15 cellular contexts compared by ENCODE assay signal in the genomic region with DNA sequence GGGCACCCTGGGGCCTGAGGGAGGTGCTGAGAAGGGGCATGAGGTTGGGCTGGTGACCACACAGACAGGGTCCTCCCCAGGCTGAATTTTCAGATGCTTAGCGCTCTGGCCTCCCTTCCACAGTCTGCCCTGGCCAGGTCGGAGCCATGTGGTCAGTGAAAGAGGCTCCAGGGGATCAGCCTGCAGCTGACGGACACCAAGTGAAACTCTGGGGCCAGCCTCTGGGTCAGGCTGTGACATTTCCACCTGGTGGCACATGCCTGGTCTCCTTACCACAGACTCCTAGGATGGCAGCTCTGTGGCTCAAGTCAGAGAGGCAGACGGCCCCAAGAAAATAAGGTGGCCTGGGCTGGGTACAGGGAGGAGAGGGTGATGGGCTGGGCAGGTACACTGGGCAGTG. TPM values are rescaled to one million over a fixed set of nuclear protein-coding genes. Genes with fewer than 3 reads are reported as not detected.
DNase-seq lines count a peak whose midpoint lies in the region; ATAC-seq, FAIRE-seq and TF ChIP-seq lines count a peak whose summit lies in the region.
"Had no signal": no experiment of that assay in that cellular context is flagged by ENCODE, and none has a peak within 500 bp of the region (broad histone marks: within the 10 kb centered on the region; RNA-seq: fewer than 3 reads in every experiment).

No MANE protein-coding gene starts in this region.

- intact Hi-C loops in IMR-90 (cut with micrococcal nuclease): no loop called here
- intact Hi-C loops in colonic mucosa (cut with DNase I): no loop called here

- H3K27me3 ChIP-seq in IMR-90 (ENCODE audit: control insufficient read depth, insufficient read depth, low read length) (no peaks in the 10 kb centered on the region), H1 (replicated peaks in 1 of 4; ENCODE audit: control insufficient read depth in 3 of 4, extremely low read depth in 1 of 4, insufficient read depth in 3 of 4, low read length in 3 of 4) (peaks cover 0 to 5% (median 2%) of the 10 kb centered on the region in 4 experiments; a peak in 2 of 7 replicates), thoracic aorta (replicated peaks; ENCODE audit: insufficient read depth) (no peaks in the 10 kb centered on the region), colonic mucosa (no peaks in the 10 kb centered on the region)
- H3K27me3 ChIP-seq: BE2C had no signal

- H3K23ac ChIP-seq in IMR-90 (ENCODE audit: low read depth, low read length) (peak overlapping the region; percentile 9; the same call in 1 of the 2 replicates), H1 (ENCODE audit: insufficient read length) (no peak overlapping the region)

- H3K36me3 Mint-ChIP-seq in osteocyte (ENCODE audit: unreplicated experiment): no peaks in the 10 kb centered on the region
- H3K36me3 Mint-ChIP-seq: CD4-positive, alpha-beta memory T cell had no signal

- no peaks in the 10 kb centered on the region for H4K20me1 ChIP-seq in IMR-90 (ENCODE audit: insufficient read depth, low read length)
- H4K20me1 ChIP-seq in H1 (replicated peaks in 1 of 2; ENCODE audit: control insufficient read depth in 1 of 2, insufficient read depth in 2 of 2, low read length in 2 of 2): no peaks in the 10 kb centered on the region

- H2AK5ac ChIP-seq in IMR-90 (ENCODE audit: low read depth, low read length) (peak overlapping the region; percentile 90), H1 (ENCODE audit: low read depth, low read length) (no peak overlapping the region)

- H4K91ac ChIP-seq in IMR-90 (ENCODE audit: insufficient read depth, low read depth, low read length) (peak overlapping the region; percentile 95), H1 (replicated peaks; ENCODE audit: insufficient read length, low read length) (no peak overlapping the region)

- H3K9ac ChIP-seq in IMR-90 (ENCODE audit: low read depth, low read length): peak overlapping the region; percentile 14; the same call in 1 of the 2 replicates
- no peak overlapping the region for H3K9ac ChIP-seq in H1 (replicated peaks in 1 of 4; ENCODE audit: extremely low read depth in 1 of 4, low read depth in 3 of 4, low read length in 3 of 4)
- H3K9ac ChIP-seq in colonic mucosa (ENCODE audit: low read depth in 2 of 2, low read length in 2 of 2): no peak overlapping the region

- ATAC-seq in IMR-90 (ENCODE audit: low read depth) (no peak), thoracic aorta (ENCODE audit: insufficient number of reproducible peaks, low FRiP score, low read depth) (no peak), GM18517 (IDR thresholded peaks at IDR 0.05; ENCODE audit: unreplicated experiment) (no peak)
- ATAC-seq: A549 had no signal

- H3K79me2 ChIP-seq in H1 (ENCODE audit: control insufficient read depth in 1 of 2, insufficient read depth in 2 of 2, low read length in 2 of 2): no peaks in the 10 kb centered on the region

- H2BK20ac ChIP-seq in IMR-90 (ENCODE audit: low read depth, low read length) (peak overlapping the region; percentile 50), H1 (ENCODE audit: low read length) (no peak overlapping the region; the same call in 1 of the 2 replicates)

- TF ChIP-seq RAD21 in IMR-90 (IDR thresholded peaks at IDR 0.05; ENCODE audit: low read length) (no peak), H1 (IDR thresholded peaks at IDR 0.05 in 1 of 2, conservative IDR thresholded peaks at IDR 0.05 in 1 of 2; ENCODE audit: low read depth in 2 of 2, low read length in 2 of 2) (no peak)

- H3K4me3 ChIP-seq in IMR-90 (ENCODE audit: insufficient read depth, low read depth, low read length): no peak overlapping the region
- no peak overlapping the region for H3K4me3 ChIP-seq in H1 (ENCODE audit: extremely low read depth in 1 of 4, insufficient read depth in 2 of 4, low read depth in 3 of 4, low read length in 4 of 4)
- no peak overlapping the region for H3K4me3 ChIP-seq in thoracic aorta
- no peak overlapping the region for H3K4me3 ChIP-seq in colonic mucosa
- H3K4me3 ChIP-seq: A549 had no signal

- peak overlapping the region; percentile 69 for H2AK9ac ChIP-seq in IMR-90 (replicated peaks; ENCODE audit: low read depth, low read length, poor library complexity)

- H3K27ac Mint-ChIP-seq in osteocyte (ENCODE audit: unreplicated experiment): peak overlapping the region; percentile 84

- peak overlapping the region; percentile 75 for H3K27ac ChIP-seq in IMR-90 (ENCODE audit: insufficient read depth, low read length)
- H3K27ac ChIP-seq in H1 (ENCODE audit: low read depth, low read length): no peak overlapping the region
- peak overlapping the region; percentile 95 to 99 for H3K27ac ChIP-seq in thoracic aorta
- no peak overlapping the region for H3K27ac ChIP-seq in colonic mucosa
- H3K27ac ChIP-seq: C4-2B had no signal

- peak overlapping the region; percentile 68 for H3K18ac ChIP-seq in IMR-90 (ENCODE audit: low read depth, low read length)
- no peak overlapping the region for H3K18ac ChIP-seq in H1 (ENCODE audit: extremely low read depth, low read length)

- peaks cover 33% of the 10 kb centered on the region for H3K9me1 ChIP-seq in IMR-90 (ENCODE audit: insufficient read depth, low read length)

- CTCF ChIA-PET in IMR-90 (lab: Yijun Ruan, JAX): no interaction called here
- CTCF ChIA-PET in H1 (lab: Charles Lee; ENCODE audit: partially characterized antibody): interaction anchor here (1.2 to 3.2 kb wide), 5 partner anchors 10 to 84 kb away, joined by 5 to 11 read pairs (median 7); no protein-coding TSS in a partner anchor

- no peaks in the 10 kb centered on the region for H3K9me3 Mint-ChIP-seq in osteocyte (ENCODE audit: unreplicated experiment)

- H3K4ac ChIP-seq in IMR-90 (ENCODE audit: low read depth, low read length) (peak overlapping the region; percentile 80), H1 (replicated peaks; ENCODE audit: insufficient read length, low read depth, low read length) (no peak overlapping the region)

- H3K4me2 ChIP-seq in IMR-90 (ENCODE audit: low read depth, low read length) (no peak overlapping the region), H1 (ENCODE audit: insufficient read depth in 1 of 2, low read depth in 2 of 2, low read length in 2 of 2) (no peak overlapping the region)
- H3K4me2 ChIP-seq: A549 had no signal

- H3K79me1 ChIP-seq in IMR-90 (ENCODE audit: low read depth in 1 of 2, low read length in 2 of 2): peaks cover 15 to 23% of the 10 kb centered on the region in 2 experiments; a peak in 3 of 4 replicates
- no peaks in the 10 kb centered on the region for H3K79me1 ChIP-seq in H1 (ENCODE audit: low read depth, low read length)

- FAIRE-seq in H1 (lab: Jason Lieb, UNC): no peak
- FAIRE-seq: A549, D721Med had no signal

- H2BK120ac ChIP-seq in IMR-90 (ENCODE audit: low read depth, low read length) (peak overlapping the region; percentile 100), H1 (replicated peaks; ENCODE audit: low read depth, low read length) (no peak overlapping the region)

- H3K27me3 Mint-ChIP-seq in osteocyte (ENCODE audit: unreplicated experiment): no peaks in the 10 kb centered on the region

- in situ Hi-C loops in IMR-90 (cut with MboI; ENCODE audit: low sequenced_read_pairs): no loop called here

- H3K4me3 Mint-ChIP-seq in osteocyte (ENCODE audit: unreplicated experiment): no peak overlapping the region
- H3K4me3 Mint-ChIP-seq: CD4-positive, alpha-beta memory T cell had no signal

- H4K8ac ChIP-seq in IMR-90 (ENCODE audit: low read depth in 2 of 2, low read length in 2 of 2) (peak overlapping the region; percentile 79 to 98), H1 (ENCODE audit: extremely low read depth, insufficient read depth, low read length) (peak overlapping the region; percentile 53)

- peak overlapping the region; percentile 75 for H3K14ac ChIP-seq in IMR-90 (replicated peaks; ENCODE audit: low read depth, low read length)
- H3K14ac ChIP-seq in H1 (ENCODE audit: insufficient read length): no peak overlapping the region

- POLR2A ChIA-PET in IMR-90 (lab: Charles Lee; ENCODE audit: unreplicated experiment): no interaction called here
- POLR2A ChIA-PET in H1 (lab: Charles Lee; ENCODE audit: partially characterized antibody): no interaction called here

- peak overlapping the region; percentile 65 for H2BK5ac ChIP-seq in IMR-90 (ENCODE audit: low read depth, low read length, poor library complexity, severe bottlenecking)
- H2BK5ac ChIP-seq in H1 (ENCODE audit: low read depth, low read length): no peak overlapping the region

- peaks cover 70% of the 10 kb centered on the region for H3K4me1 Mint-ChIP-seq in osteocyte (ENCODE audit: unreplicated experiment)

- 100% methylated on average over 1 of the region's 4 CpGs; no CpG with 5 or more reads in 1 of the 2 experiments for WGBS in IMR-90 (ENCODE audit: extremely low coverage in 2 of 2, insufficient read length in 1 of 2), 2 experiments
- 96% methylated on average over 4 of the region's 4 CpGs; no CpG with 5 or more reads in 1 of the 2 experiments for WGBS in H1 (ENCODE audit: extremely low coverage in 1 of 2, insufficient coverage in 1 of 2, insufficient read length in 1 of 2, insufficient replicate concordance in 2 of 2, low coverage in 1 of 2, low lambda C conversion rate in 2 of 2, missing lambda C conversion rate in 1 of 2), 2 experiments

- peak overlapping the region; percentile 34 for H2AFZ ChIP-seq in IMR-90 (replicated peaks; ENCODE audit: low read length, poor library complexity)
- H2AFZ ChIP-seq in H1 (ENCODE audit: low read length): no peak overlapping the region

- no peaks in the 10 kb centered on the region for H3K23me2 ChIP-seq in H1 (ENCODE audit: low read depth, low read length)

- DNase-seq in IMR-90 (no peak), H1 (ENCODE audit: low read depth in 1 of 2, low spot score in 2 of 2) (no peak), osteocyte (ENCODE audit: extremely low spot score, unreplicated experiment) (no peak), thoracic aorta (ENCODE audit: low spot score) (no peak), colonic mucosa (no peak), superior temporal gyrus (ENCODE audit: extremely low spot score) (no peak), DMS53 treated with DMSO at 0.1 percent for 48 hours (lab: John Stamatoyannopoulos, UW; ENCODE audit: unreplicated experiment) (no peak)
- DNase-seq: BE2C; CD4-positive, alpha-beta memory T cell; DMS153; GF-D8 had no signal

- dilution Hi-C loops in IMR-90 (cut with HindIII; ENCODE audit: low sequenced_read_pairs, unreplicated experiment): no loop called here

- H2BK15ac ChIP-seq in IMR-90 (ENCODE audit: low read depth, low read length) (peak overlapping the region; percentile 69; the same call in 2 of the 3 replicates), H1 (ENCODE audit: low read length) (no peak overlapping the region)

- H3K4me1 ChIP-seq in IMR-90 (ENCODE audit: control insufficient read depth, insufficient read depth, low read length) (peaks cover 43% of the 10 kb centered on the region), H1 (replicated peaks in 1 of 4; ENCODE audit: control insufficient read depth in 3 of 4, insufficient read depth in 4 of 4, low read length in 3 of 4) (peaks cover 5 to 15% (median 12%) of the 10 kb centered on the region in 4 experiments), thoracic aorta (ENCODE audit: control insufficient read depth in 1 of 2, low read depth in 2 of 2) (peaks cover 41 to 72% of the 10 kb centered on the region in 2 donors), colonic mucosa (no peaks in the 10 kb centered on the region)
- H3K4me1 ChIP-seq: BE2C had no signal

- TF ChIP-seq CTCF in IMR-90 (conservative IDR thresholded peaks at IDR 0.05; ENCODE audit: low read depth, low read length): no peak
- no peak for TF ChIP-seq CTCF in H1 (IDR thresholded peaks at IDR 0.05; ENCODE audit: control extremely low read depth in 1 of 3, insufficient read depth in 1 of 3, low read depth in 1 of 3, low read length in 3 of 3)
- no peak for TF ChIP-seq CTCF in osteocyte (IDR thresholded peaks at IDR 0.05)
- TF ChIP-seq CTCF in thoracic aorta (IDR thresholded peaks at IDR 0.05): no peak
- no peak for TF ChIP-seq CTCF in colonic mucosa (IDR thresholded peaks at IDR 0.05)

- BruUV-seq in IMR-90 (replicated peaks; lab: Mats Ljungman, UMichigan): no TSS peak

- peak overlapping the region; percentile 69 for H4K5ac ChIP-seq in IMR-90 (ENCODE audit: low read depth, low read length)
- H4K5ac ChIP-seq in H1 (ENCODE audit: insufficient read length, low read depth, low read length): no peak overlapping the region

- H3K9me3 ChIP-seq in IMR-90 (ENCODE audit: control insufficient read depth, insufficient read depth, low read length) (no peaks in the 10 kb centered on the region), H1 (ENCODE audit: insufficient read depth in 2 of 2, low read depth in 1 of 2, low read length in 1 of 2) (no peaks in the 10 kb centered on the region), thoracic aorta (no peaks in the 10 kb centered on the region), colonic mucosa (no peaks in the 10 kb centered on the region)
- H3K9me3 ChIP-seq: A549, BE2C had no signal

- no peak for TF ChIP-seq EP300 in H1 (IDR thresholded peaks at IDR 0.05; ENCODE audit: borderline replicate concordance in 1 of 2, low read depth in 2 of 2, low read length in 2 of 2)

- TF ChIP-seq POLR2A in IMR-90 (IDR thresholded peaks at IDR 0.05; ENCODE audit: low read depth, low read length) (no peak), H1 (IDR thresholded peaks at IDR 0.05; ENCODE audit: control extremely low read depth in 1 of 2, low read depth in 2 of 2, low read length in 2 of 2) (no peak)

- H3K56ac ChIP-seq in IMR-90 (ENCODE audit: extremely low read depth, insufficient read depth, low read length): peak overlapping the region; percentile 27; the same call in 1 of the 2 replicates
- no peak overlapping the region for H3K56ac ChIP-seq in H1 (replicated peaks; ENCODE audit: insufficient read length, low read depth, low read length)

- H3K36me3 ChIP-seq in IMR-90 (ENCODE audit: control insufficient read depth, insufficient read depth, low read length): no peaks in the 10 kb centered on the region
- no peaks in the 10 kb centered on the region for H3K36me3 ChIP-seq in H1 (ENCODE audit: control insufficient read depth in 2 of 4, insufficient read depth in 4 of 4, low read length in 3 of 4)
- H3K36me3 ChIP-seq in thoracic aorta: no peaks in the 10 kb centered on the region
- H3K36me3 ChIP-seq in colonic mucosa: no peaks in the 10 kb centered on the region
- H3K36me3 ChIP-seq: BE2C had no signal

- H2BK12ac ChIP-seq in H1 (ENCODE audit: low read depth, low read length): no peak overlapping the region

RNA-seq across cellular contexts. Expression of a gene that starts 20.8 kb away (rescaled TPM):
- total RNA-seq in IMR-90 (2012; rRNA removed) (39.7 and 39.8 TPM in 2 replicates), osteocyte (126 and 130 TPM in 2 replicates), thoracic aorta (100 to 1,000 TPM; 124 to 201 TPM), colonic mucosa (1 to 10 TPM; 8.7 to 9.3 TPM)
- polyA plus RNA-seq in IMR-90 (2012; rRNA removed) (45.5 and 47.3 TPM in 2 replicates), H1 (2011; rRNA removed) (4.6 and 4.7 TPM in 2 replicates)
- 18.2 and 29.3 TPM in 2 replicates for polyA plus RNA-seq in IMR-90 (2012; cell fraction: cytosol; rRNA removed)
- 152 and 210 TPM in 2 replicates for polyA plus RNA-seq in IMR-90 (2012; cell fraction: nucleus; rRNA removed; ENCODE audit: low replicate concordance)
- total RNA-seq in H1 (2021; fragmentation: NEBNext Ultra II Directional; extraction: Animal tissue kit (Norgen Biotek cat#: 25700)): 11.1 and 14.9 TPM in 2 replicates
- polyA plus RNA-seq in H1 (2011; cell fraction: cytosol; rRNA removed): 6.0 TPM
- 12.2 TPM for polyA plus RNA-seq in H1 (2011; cell fraction: nucleus; rRNA removed)
- 6.4 to 8.1 TPM (median 7.4 TPM) in 4 replicates for polyA plus RNA-seq in H1 (2012, experiment 1 of 2)
- polyA plus RNA-seq in H1 (2012, experiment 2 of 2): 2.9 TPM
- 4.8 TPM for polyA plus RNA-seq in H1 (2013, experiment 1 of 2)
- 4.6 TPM for polyA plus RNA-seq in H1 (2013, experiment 2 of 2)
- polyA minus RNA-seq in H1 (2011; rRNA and poly(A)+ RNA removed): 10.8 and 12.8 TPM in 2 replicates
- 9.3 TPM for polyA minus RNA-seq in H1 (2011; cell fraction: cytosol; rRNA and poly(A)+ RNA removed)
- 15.1 TPM for polyA minus RNA-seq in H1 (2011; cell fraction: nucleus; rRNA and poly(A)+ RNA removed)

Comparison
In these comparisons a context has a peak if more than half of its experiments do, and no peak if none do; other contexts are left out.
1. H3K27ac ChIP-seq: peak in IMR-90 (single experiment) and thoracic aorta (2 of 2); none in H1 (single experiment) and colonic mucosa (single experiment).